In the genomic region with DNA sequence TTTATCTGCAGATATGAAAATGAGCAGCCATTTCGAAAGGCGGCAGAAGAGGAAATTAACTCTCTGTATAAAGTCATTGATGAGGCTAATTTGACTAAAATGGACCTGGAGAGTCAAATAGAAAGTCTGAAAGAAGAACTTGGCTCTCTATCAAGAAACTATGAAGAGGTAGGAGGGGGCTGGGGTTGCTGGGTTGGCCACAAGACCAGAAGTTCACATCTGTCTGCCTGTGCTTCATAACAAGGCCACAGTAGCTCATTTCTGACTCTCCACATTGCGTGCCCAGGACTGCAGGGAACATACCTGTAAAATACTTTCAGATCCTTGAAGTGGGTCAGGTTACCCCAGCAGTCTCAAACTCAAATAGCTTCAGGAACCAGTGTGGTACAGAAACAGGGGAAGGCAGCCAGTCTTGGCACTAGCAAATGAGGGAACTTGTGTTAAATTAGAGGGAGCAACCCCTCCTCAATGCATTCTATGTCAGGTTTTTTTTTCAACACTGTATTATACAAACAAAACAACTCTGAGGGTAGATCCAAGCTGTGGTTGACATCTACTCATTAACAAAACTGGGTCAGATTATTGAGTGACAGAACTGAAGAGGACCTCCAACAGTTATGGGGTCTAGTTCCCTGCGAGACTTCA, we compare ENCODE assay signal across 8 cellular contexts. TPM values are rescaled to one million over a fixed set of nuclear protein-coding genes. Genes with fewer than 3 reads are reported as not detected.
A peak's percentile ranks its signal among the peaks of the same experiment; 100 is the strongest.
DNase-seq lines count a peak whose midpoint lies in the region; ATAC-seq, FAIRE-seq and TF ChIP-seq lines count a peak whose summit lies in the region.

No MANE protein-coding gene starts in this region.

- TF ChIP-seq CTCF in activated B cell treated with CpG ODN at 0.5 μM for 24 hours (IDR thresholded peaks at IDR 0.05), result no peak

- POLR2A ChIA-PET in activated CD4-positive, alpha-beta T cell treated with anti-CD3 and anti-CD28 coated beads for 36 hours (lab: Charles Lee), result interaction anchor here (0.6 to 2.4 kb wide), 6 partner anchors 20 to 130 kb away, joined by 3 to 8 read pairs (median 4); a partner anchor contains a TSS
- POLR2A ChIA-PET in activated B cell treated with CpG ODN at 0.5 μM for 24 hours (lab: Charles Lee), result interaction anchor here (0.6 to 13.0 kb wide), 16 partner anchors 8 to 213 kb away, joined by 3 to 149 read pairs (median 6); a partner anchor contains a TSS

- H3K36me3 Mint-ChIP-seq in activated CD4-positive, alpha-beta T cell treated with anti-CD3 and anti-CD28 coated beads for 36 hours (ENCODE audit: low read depth), result no peaks in the 10 kb centered on the region
- no peaks in the 10 kb centered on the region for H3K36me3 Mint-ChIP-seq in activated B cell treated with CpG ODN at 0.5 μM for 24 hours (ENCODE audit: low read depth)

- CTCF ChIA-PET in activated CD4-positive, alpha-beta T cell treated with anti-CD3 and anti-CD28 coated beads for 36 hours (lab: Charles Lee), result interaction anchor here (0.5 to 1.3 kb wide), 8 partner anchors 8 to 733 kb away, joined by 3 to 4 read pairs (median 3); no protein-coding TSS in a partner anchor
- CTCF ChIA-PET in activated B cell treated with CpG ODN at 0.5 μM for 24 hours (lab: Charles Lee), result interaction anchor here (0.7 to 1.8 kb wide), 7 partner anchors 9 to 130 kb away, joined by 3 to 8 read pairs (median 3); a partner anchor contains a TSS

- peaks cover 38% of the 10 kb centered on the region for H3K4me1 Mint-ChIP-seq in activated CD4-positive, alpha-beta T cell treated with anti-CD3 and anti-CD28 coated beads for 36 hours
- H3K4me1 Mint-ChIP-seq in activated B cell treated with CpG ODN at 0.5 μM for 24 hours, result peaks cover 55% of the 10 kb centered on the region

- no peaks in the 10 kb centered on the region for H3K27me3 ChIP-seq in small intestine (ENCODE audit: control insufficient read depth in 2 of 2, insufficient read depth in 2 of 2, low read length in 2 of 2)

- peak; percentile 77 for DNase-seq in activated CD4-positive, alpha-beta T cell treated with anti-CD3 and anti-CD28 coated beads for 36 hours
- no peak for DNase-seq in activated CD4-positive, alpha-beta T cell treated with anti-CD3 and anti-CD28 coated beads for 1 hour
- DNase-seq in activated B cell treated with CpG ODN at 0.5 μM for 24 hours (peak; percentile 40), small intestine (peak; percentile 28), HPDE6-E6E7 (ENCODE audit: extremely low spot score) (no peak), left cardiac atrium (no peak), frontal cortex (ENCODE audit: low spot score in 2 of 2) (no peak)

- H3K4me3 Mint-ChIP-seq in activated CD4-positive, alpha-beta T cell treated with anti-CD3 and anti-CD28 coated beads for 36 hours, result no peak overlapping the region
- peak overlapping the region; percentile 80 for H3K4me3 Mint-ChIP-seq in activated B cell treated with CpG ODN at 0.5 μM for 24 hours

- no peaks in the 10 kb centered on the region for H3K9me3 ChIP-seq in small intestine (ENCODE audit: control insufficient read depth, low read depth)

- intact Hi-C loops in activated CD4-positive, alpha-beta T cell treated with anti-CD3 and anti-CD28 coated beads for 36 hours (cut with DNase I, micrococcal nuclease), result loop anchor here (1.0 to 10.0 kb wide), 5 partner anchors 27 to 356 kb away; a partner anchor contains a TSS
- intact Hi-C loops in activated B cell treated with CpG ODN at 0.5 μM for 24 hours (cut with micrococcal nuclease), result loop anchor here (1.0 to 10.0 kb wide), 9 partner anchors 18 to 1036 kb away; a partner anchor contains a TSS
- intact Hi-C loops in left cardiac atrium (cut with DNase I), result no loop called here

- no peaks in the 10 kb centered on the region for H3K27me3 Mint-ChIP-seq in activated CD4-positive, alpha-beta T cell treated with anti-CD3 and anti-CD28 coated beads for 36 hours
- peaks cover 6% of the 10 kb centered on the region for H3K27me3 Mint-ChIP-seq in activated B cell treated with CpG ODN at 0.5 μM for 24 hours

- peak; percentile 93 for ATAC-seq in activated CD4-positive, alpha-beta T cell treated with anti-CD3 and anti-CD28 coated beads for 36 hours
- ATAC-seq in HG03095 (IDR thresholded peaks at IDR 0.05; ENCODE audit: unreplicated experiment), result peak; percentile 89
- ATAC-seq in activated B cell treated with CpG ODN at 0.5 μM for 24 hours (ENCODE audit: low read depth), result peak; percentile 88
- no peak for ATAC-seq in left cardiac atrium

- H3K27ac Mint-ChIP-seq in activated CD4-positive, alpha-beta T cell treated with anti-CD3 and anti-CD28 coated beads for 36 hours, result peak overlapping the region; percentile 69
- peak overlapping the region; percentile 95 for H3K27ac Mint-ChIP-seq in activated B cell treated with CpG ODN at 0.5 μM for 24 hours

- no peaks in the 10 kb centered on the region for H3K4me1 ChIP-seq in small intestine (ENCODE audit: control insufficient read depth in 2 of 2, insufficient read depth in 1 of 2, low read depth in 1 of 2, low read length in 1 of 2)

- no peak overlapping the region for H3K4me3 ChIP-seq in small intestine (ENCODE audit: low read depth in 1 of 2, low read length in 2 of 2)

- H3K27ac ChIP-seq in small intestine (ENCODE audit: low read depth in 1 of 2, low read length in 1 of 2), result peak overlapping the region in 1 of 2 donors; percentile 81

- WGBS in small intestine, 3 donors, result 47 to 50% (median 49%) methylated on average over 4 of the region's 4 CpGs

- H3K9me3 Mint-ChIP-seq in activated CD4-positive, alpha-beta T cell treated with anti-CD3 and anti-CD28 coated beads for 36 hours (ENCODE audit: low read depth), result no peaks in the 10 kb centered on the region
- H3K9me3 Mint-ChIP-seq in activated B cell treated with CpG ODN at 0.5 μM for 24 hours, result no peaks in the 10 kb centered on the region

- no peaks in the 10 kb centered on the region for H3K36me3 ChIP-seq in small intestine (ENCODE audit: control insufficient read depth in 2 of 2, insufficient read depth in 2 of 2, low read length in 2 of 2)

- FAIRE-seq in small intestine (lab: Jason Lieb, UNC) (no peak), frontal cortex (lab: Jason Lieb, UNC) (no peak)

RNA-seq across cellular contexts. Expression of a gene that starts 48.7 kb away (rescaled TPM):
- total RNA-seq in activated CD4-positive, alpha-beta T cell treated with anti-CD3 and anti-CD28 coated beads for 36 hours, result under 1 TPM in 1 of 2 experiments, not detected in 1; 0.21 TPM
- 0.34 and 1.3 TPM in 2 replicates for total RNA-seq in activated B cell treated with CpG ODN at 0.5 μM for 24 hours
- polyA plus RNA-seq in small intestine, result 1 to 10 TPM in 1 of 3 donors, not detected in 2; 1.3 TPM
- total RNA-seq in left cardiac atrium, result not detected
- not detected for total RNA-seq in frontal cortex

Comparison
In these comparisons a context has a peak if more than half of its experiments do, and no peak if none do; other contexts are left out.
1. DNase-seq: peak in activated CD4-positive, alpha-beta T cell treated with anti-CD3 and anti-CD28 coated beads for 36 hours (single experiment), activated B cell treated with CpG ODN at 0.5 μM for 24 hours (single experiment) and small intestine (single experiment); none in activated CD4-positive, alpha-beta T cell treated with anti-CD3 and anti-CD28 coated beads for 1 hour (single experiment), HPDE6-E6E7 (single experiment), left cardiac atrium (single experiment) and frontal cortex (0 of 2).
2. ATAC-seq: peak in activated CD4-positive, alpha-beta T cell treated with anti-CD3 and anti-CD28 coated beads for 36 hours (single experiment), HG03095 (single experiment) and activated B cell treated with CpG ODN at 0.5 μM for 24 hours (single experiment); none in left cardiac atrium (0 of 2).
3. intact Hi-C loops: an anchor here in activated CD4-positive, alpha-beta T cell treated with anti-CD3 and anti-CD28 coated beads for 36 hours (1.0 to 10.0 kb wide) and activated B cell treated with CpG ODN at 0.5 μM for 24 hours (1.0 to 10.0 kb wide); none called in left cardiac atrium.